In the genomic region with DNA sequence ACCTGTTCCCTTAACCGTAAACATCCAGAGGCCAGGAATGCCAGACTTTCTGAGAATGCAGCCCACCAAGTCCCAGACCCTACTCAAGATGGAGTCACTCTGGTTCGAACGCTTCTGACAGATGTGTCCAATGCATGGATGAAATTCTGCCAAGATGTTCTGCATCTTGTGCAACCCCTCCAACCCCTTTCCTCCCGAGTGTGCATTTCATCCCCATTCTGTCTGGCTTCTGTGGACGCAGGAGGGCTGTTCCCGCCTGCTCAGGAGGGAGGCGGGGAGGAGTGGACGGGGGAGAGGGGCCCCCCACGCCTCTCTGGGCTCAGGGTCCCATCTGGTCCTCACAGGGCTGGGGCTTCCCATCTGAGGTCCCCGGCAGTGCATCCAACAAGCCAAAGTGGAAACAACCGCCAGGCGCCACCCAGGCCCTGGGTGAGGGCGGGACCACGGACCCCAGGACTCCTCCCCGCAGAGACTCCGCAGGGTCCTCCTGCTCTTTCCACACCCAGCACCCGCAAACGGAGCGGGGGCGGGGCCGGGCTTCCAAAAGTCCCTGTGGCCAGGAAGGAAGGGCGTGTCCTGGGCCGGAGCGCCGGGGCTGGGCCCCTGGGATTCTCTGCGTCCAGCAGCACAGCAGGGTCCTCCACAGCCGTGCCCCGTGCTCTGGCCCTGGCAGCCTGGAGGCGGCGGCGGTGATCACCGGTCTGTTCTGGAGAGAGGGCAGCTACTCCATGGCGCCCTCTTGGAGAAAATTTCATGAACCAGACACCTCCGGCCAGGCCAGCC, we compare ENCODE assay signal across 8 cellular contexts. TPM values are rescaled to one million over a fixed set of nuclear protein-coding genes. Genes with fewer than 3 reads are reported as not detected.
DNase-seq lines count a peak whose midpoint lies in the region; ATAC-seq and TF ChIP-seq lines count a peak whose summit lies in the region.

No MANE protein-coding gene starts in this region.

- peak overlapping the region in 9 of 10 donors; percentile 5 to 52 (median 45) for H3K4me3 ChIP-seq in heart right ventricle

- DNase-seq in EL (peak; percentile 83), RPMI8226 (peak; percentile 80), heart right ventricle (peak; percentile 67 to 81), retina (peak; percentile 83), SHP77 treated with DMSO at 0.1 percent for 48 hours (lab: John Stamatoyannopoulos, UW) (no peak)

- 6 to 7% methylated on average over 34 of the region's 34 CpGs for WGBS in heart right ventricle, 2 donors

- peaks cover 0 to 30% (median 19%) of the 10 kb centered on the region in 9 donors for H3K36me3 ChIP-seq in heart right ventricle

- peak overlapping the region; percentile 78 for H3K4me3 Mint-ChIP-seq in activated naive CD8-positive, alpha-beta T cell

- H3K27me3 Mint-ChIP-seq in activated naive CD8-positive, alpha-beta T cell = no peaks in the 10 kb centered on the region

- peak in 5 of 9 donors; percentile 36 to 57 (median 52) for TF ChIP-seq CTCF in heart right ventricle (IDR thresholded peaks at IDR 0.05)

- H3K27ac ChIP-seq in heart right ventricle = peak overlapping the region in 7 of 10 donors; percentile 4 to 71 (median 55)

- ATAC-seq in HG03097 (IDR thresholded peaks at IDR 0.05; ENCODE audit: low FRiP score, unreplicated experiment) = peak; percentile 49
- ATAC-seq in heart right ventricle = peak; percentile 72 to 87 (median 80)
- no peak for ATAC-seq in HG03457 (IDR thresholded peaks at IDR 0.05; ENCODE audit: unreplicated experiment)

- no peaks in the 10 kb centered on the region for H3K9me3 Mint-ChIP-seq in activated naive CD8-positive, alpha-beta T cell (ENCODE audit: low read depth)

- intact Hi-C loops in heart right ventricle (cut with DNase I) = loop anchor here in 2 of 10 donors (2.0 to 5.0 kb wide), 2 partner anchors 27 to 43 kb away; a partner anchor contains a TSS

- H3K27me3 ChIP-seq in heart right ventricle = no peaks in the 10 kb centered on the region

- H3K4me1 ChIP-seq in heart right ventricle = peaks cover 15 to 46% (median 26%) of the 10 kb centered on the region in 9 donors

- peak overlapping the region; percentile 61 for H3K27ac Mint-ChIP-seq in activated naive CD8-positive, alpha-beta T cell

- no peaks in the 10 kb centered on the region for H3K9me3 ChIP-seq in heart right ventricle

- peaks cover 13% of the 10 kb centered on the region for H3K4me1 Mint-ChIP-seq in activated naive CD8-positive, alpha-beta T cell (ENCODE audit: low read depth)

- H3K36me3 Mint-ChIP-seq in activated naive CD8-positive, alpha-beta T cell = no peaks in the 10 kb centered on the region

RNA-seq across cellular contexts. Expression of a gene that starts 27.7 kb away (rescaled TPM):
- 10 to 100 TPM; 56.9 to 80.9 (median 72.6) TPM for total RNA-seq in heart right ventricle
- 10 to 100 TPM; 14.9 to 70.0 TPM for polyA plus RNA-seq in heart right ventricle

RNA-seq across cellular contexts. Expression of a gene that starts 27.9 kb away (rescaled TPM):
- 100 to 1,000 TPM; 109 to 188 (median 148) TPM for total RNA-seq in heart right ventricle
- polyA plus RNA-seq in heart right ventricle = 100 to 1,000 TPM; 122 to 172 TPM

RNA-seq across cellular contexts. Expression of a gene that starts 44.0 kb away (rescaled TPM):
- 10 to 100 TPM; 58.1 to 89.5 (median 67.0) TPM for total RNA-seq in heart right ventricle
- polyA plus RNA-seq in heart right ventricle = 10 to 100 TPM; 39.6 to 59.3 TPM
